In the genomic region with DNA sequence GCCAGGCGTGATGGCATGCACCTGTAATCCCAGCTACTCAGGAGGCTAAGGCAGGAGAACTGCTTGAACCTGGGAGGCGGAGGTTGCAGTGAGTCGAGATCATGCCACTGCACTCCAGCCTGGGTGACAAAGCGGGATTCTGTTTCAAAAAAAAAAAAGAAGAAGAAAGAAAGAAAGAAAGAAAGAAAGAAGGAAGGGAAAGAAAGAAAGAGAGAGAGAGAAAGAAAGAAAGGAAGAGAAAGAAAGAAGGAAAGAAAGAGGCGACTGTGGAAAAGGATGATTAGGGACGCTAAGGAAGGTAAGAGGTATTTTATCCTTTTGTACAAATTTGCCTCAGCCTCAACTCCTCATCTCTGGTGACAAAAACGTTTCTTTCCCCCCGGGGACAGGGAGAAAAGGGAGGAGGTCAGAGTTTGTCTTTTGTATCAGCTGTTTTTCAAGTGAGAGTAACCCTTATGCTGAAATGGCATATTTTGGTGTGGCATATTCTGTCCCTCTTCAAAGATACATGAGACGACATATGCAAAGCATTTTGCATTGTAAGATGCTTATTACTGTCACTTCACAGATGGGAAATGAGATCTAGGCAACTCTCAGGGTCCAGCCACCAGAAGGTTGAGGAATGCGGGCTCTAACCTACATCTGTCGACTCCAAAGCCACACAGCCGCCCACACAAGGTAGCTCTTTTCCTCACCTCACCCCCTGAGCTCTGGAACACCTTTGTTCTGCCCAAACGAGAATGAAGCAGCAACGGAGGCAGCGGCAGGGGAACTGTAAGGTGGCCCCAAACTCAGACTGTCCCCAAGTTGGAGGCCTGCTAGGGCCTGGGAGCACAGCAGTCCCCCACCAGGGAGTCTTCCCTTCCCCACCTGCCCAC, we compare ENCODE assay signal across 1 cellular context.
TF ChIP-seq lines count a peak whose summit lies in the region.

No MANE protein-coding gene starts in this region.

TF ChIP-seq in WTC11, 78 proteins besides CTCF, POLR2A, EP300 and RAD21 (continued from another document):
- TF ChIP-seq, protein P1, sequence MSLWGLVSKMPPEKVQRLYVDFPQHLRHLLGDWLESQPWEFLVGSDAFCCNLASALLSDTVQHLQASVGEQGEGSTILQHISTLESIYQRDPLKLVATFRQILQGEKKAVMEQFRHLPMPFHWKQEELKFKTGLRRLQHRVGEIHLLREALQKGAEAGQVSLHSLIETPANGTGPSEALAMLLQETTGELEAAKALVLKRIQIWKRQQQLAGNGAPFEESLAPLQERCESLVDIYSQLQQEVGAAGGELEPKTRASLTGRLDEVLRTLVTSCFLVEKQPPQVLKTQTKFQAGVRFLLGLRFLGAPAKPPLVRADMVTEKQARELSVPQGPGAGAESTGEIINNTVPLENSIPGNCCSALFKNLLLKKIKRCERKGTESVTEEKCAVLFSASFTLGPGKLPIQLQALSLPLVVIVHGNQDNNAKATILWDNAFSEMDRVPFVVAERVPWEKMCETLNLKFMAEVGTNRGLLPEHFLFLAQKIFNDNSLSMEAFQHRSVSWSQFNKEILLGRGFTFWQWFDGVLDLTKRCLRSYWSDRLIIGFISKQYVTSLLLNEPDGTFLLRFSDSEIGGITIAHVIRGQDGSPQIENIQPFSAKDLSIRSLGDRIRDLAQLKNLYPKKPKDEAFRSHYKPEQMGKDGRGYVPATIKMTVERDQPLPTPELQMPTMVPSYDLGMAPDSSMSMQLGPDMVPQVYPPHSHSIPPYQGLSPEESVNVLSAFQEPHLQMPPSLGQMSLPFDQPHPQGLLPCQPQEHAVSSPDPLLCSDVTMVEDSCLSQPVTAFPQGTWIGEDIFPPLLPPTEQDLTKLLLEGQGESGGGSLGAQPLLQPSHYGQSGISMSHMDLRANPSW (CRISPR knock-in tag; conservative IDR thresholded peaks at IDR 0.05; ENCODE audit: low read depth): no peak
- TF ChIP-seq, protein P2, sequence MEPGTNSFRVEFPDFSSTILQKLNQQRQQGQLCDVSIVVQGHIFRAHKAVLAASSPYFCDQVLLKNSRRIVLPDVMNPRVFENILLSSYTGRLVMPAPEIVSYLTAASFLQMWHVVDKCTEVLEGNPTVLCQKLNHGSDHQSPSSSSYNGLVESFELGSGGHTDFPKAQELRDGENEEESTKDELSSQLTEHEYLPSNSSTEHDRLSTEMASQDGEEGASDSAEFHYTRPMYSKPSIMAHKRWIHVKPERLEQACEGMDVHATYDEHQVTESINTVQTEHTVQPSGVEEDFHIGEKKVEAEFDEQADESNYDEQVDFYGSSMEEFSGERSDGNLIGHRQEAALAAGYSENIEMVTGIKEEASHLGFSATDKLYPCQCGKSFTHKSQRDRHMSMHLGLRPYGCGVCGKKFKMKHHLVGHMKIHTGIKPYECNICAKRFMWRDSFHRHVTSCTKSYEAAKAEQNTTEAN (CRISPR knock-in tag; IDR thresholded peaks at IDR 0.05): no peak
- TF ChIP-seq ATF1 (CRISPR knock-in tag; IDR thresholded peaks at IDR 0.05) (no peak), NFATC4 (CRISPR knock-in tag; IDR thresholded peaks at IDR 0.05) (no peak), HMGA2 (CRISPR knock-in tag; IDR thresholded peaks at IDR 0.05) (no peak), GRHL2 (CRISPR knock-in tag; IDR thresholded peaks at IDR 0.05; ENCODE audit: insufficient replicate concordance, severe bottlenecking) (no peak), NFE2L1 (CRISPR knock-in tag; IDR thresholded peaks at IDR 0.05) (no peak), TCF7 (CRISPR knock-in tag; IDR thresholded peaks at IDR 0.05; ENCODE audit: low read depth) (no peak)
- TF ChIP-seq, protein P3, sequence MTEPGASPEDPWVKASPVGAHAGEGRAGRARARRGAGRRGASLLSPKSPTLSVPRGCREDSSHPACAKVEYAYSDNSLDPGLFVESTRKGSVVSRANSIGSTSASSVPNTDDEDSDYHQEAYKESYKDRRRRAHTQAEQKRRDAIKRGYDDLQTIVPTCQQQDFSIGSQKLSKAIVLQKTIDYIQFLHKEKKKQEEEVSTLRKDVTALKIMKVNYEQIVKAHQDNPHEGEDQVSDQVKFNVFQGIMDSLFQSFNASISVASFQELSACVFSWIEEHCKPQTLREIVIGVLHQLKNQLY (CRISPR knock-in tag; IDR thresholded peaks at IDR 0.05): no peak
- TF ChIP-seq, protein P4, sequence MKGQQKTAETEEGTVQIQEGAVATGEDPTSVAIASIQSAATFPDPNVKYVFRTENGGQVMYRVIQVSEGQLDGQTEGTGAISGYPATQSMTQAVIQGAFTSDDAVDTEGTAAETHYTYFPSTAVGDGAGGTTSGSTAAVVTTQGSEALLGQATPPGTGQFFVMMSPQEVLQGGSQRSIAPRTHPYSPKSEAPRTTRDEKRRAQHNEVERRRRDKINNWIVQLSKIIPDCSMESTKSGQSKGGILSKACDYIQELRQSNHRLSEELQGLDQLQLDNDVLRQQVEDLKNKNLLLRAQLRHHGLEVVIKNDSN (CRISPR knock-in tag; IDR thresholded peaks at IDR 0.05): no peak
- TF ChIP-seq, protein P5, sequence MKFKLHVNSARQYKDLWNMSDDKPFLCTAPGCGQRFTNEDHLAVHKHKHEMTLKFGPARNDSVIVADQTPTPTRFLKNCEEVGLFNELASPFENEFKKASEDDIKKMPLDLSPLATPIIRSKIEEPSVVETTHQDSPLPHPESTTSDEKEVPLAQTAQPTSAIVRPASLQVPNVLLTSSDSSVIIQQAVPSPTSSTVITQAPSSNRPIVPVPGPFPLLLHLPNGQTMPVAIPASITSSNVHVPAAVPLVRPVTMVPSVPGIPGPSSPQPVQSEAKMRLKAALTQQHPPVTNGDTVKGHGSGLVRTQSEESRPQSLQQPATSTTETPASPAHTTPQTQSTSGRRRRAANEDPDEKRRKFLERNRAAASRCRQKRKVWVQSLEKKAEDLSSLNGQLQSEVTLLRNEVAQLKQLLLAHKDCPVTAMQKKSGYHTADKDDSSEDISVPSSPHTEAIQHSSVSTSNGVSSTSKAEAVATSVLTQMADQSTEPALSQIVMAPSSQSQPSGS (CRISPR knock-in tag; IDR thresholded peaks at IDR 0.05; ENCODE audit: borderline replicate concordance, low read depth): no peak
